Comparison of ENCODE assay signal across 8 cellular contexts in genomic region chrX:41922694-41923171, GRCh38. TPM values are rescaled to one million over a fixed set of nuclear protein-coding genes. Genes with fewer than 3 reads are reported as not detected.
DNase-seq lines count a peak whose midpoint lies in the region; ATAC-seq and TF ChIP-seq lines count a peak whose summit lies in the region.

No MANE protein-coding gene starts in this region.

- DNase-seq in Caco-2 (peak; percentile 39 to 48), NB4 (ENCODE audit: low read depth) (peak; percentile 1), fibroblast of the aortic adventitia (ENCODE audit: low read depth) (peak; percentile 11)
- peak; percentile 23 for DNase-seq in activated CD8-positive, alpha-beta memory T cell treated with anti-CD3 and anti-CD28 coated beads, Interleukin-2, amount 50 U/mL, for 4 hours

- TF ChIP-seq POLR2A in NB4 (IDR thresholded peaks at IDR 0.05; ENCODE audit: extremely low read depth, insufficient read length): no peak

- POLR2A ChIA-PET in Caco-2 (lab: Charles Lee): no interaction called here

- H3K4me3 ChIP-seq in Caco-2 (ENCODE audit: low read depth, low read length): peak overlapping the region; percentile 63
- H3K4me3 ChIP-seq in NB4 (ENCODE audit: low read depth, low read length): no peak overlapping the region
- H3K4me3 ChIP-seq in fibroblast of the aortic adventitia (ENCODE audit: low read depth, low read length): peak overlapping the region; percentile 74

- H3K4me1 Mint-ChIP-seq in Caco-2 (ENCODE audit: low read depth, unreplicated experiment) (peaks cover 3% of the 10 kb centered on the region), nephron (peaks cover 23% of the 10 kb centered on the region)

- H3K27me3 ChIP-seq in Caco-2 (replicated peaks; ENCODE audit: control insufficient read depth, insufficient read depth, low read length): no peaks in the 10 kb centered on the region

- peaks cover 6% of the 10 kb centered on the region; the same call in 1 of the 2 replicates for H3K4me1 ChIP-seq in Caco-2

- H3K27me3 Mint-ChIP-seq in Caco-2 (ENCODE audit: insufficient read depth, unreplicated experiment) (no peaks in the 10 kb centered on the region), nephron (ENCODE audit: low read depth) (peaks cover 4% of the 10 kb centered on the region)

- CTCF ChIA-PET in Caco-2 (lab: Charles Lee): interaction anchor here (0.7 kb wide), 1 partner anchor 220 kb away, joined by 3 read pairs; no protein-coding TSS in a partner anchor

- H3K27ac Mint-ChIP-seq in Caco-2 (ENCODE audit: unreplicated experiment) (peak overlapping the region; percentile 88), nephron (peak overlapping the region; percentile 77 to 86 (median 85))

- intact Hi-C loops in Caco-2 (cut with micrococcal nuclease; ENCODE audit: unreplicated experiment): loop anchor here (1.0 to 10.0 kb wide), 6 partner anchors 100 to 362 kb away; no protein-coding TSS in a partner anchor

- H3K36me3 Mint-ChIP-seq in Caco-2 (ENCODE audit: insufficient read depth, unreplicated experiment) (peaks cover 11% of the 10 kb centered on the region), nephron (ENCODE audit: low read depth) (no peaks in the 10 kb centered on the region)

- H3K9me3 Mint-ChIP-seq in Caco-2 (ENCODE audit: unreplicated experiment) (no peaks in the 10 kb centered on the region), nephron (no peaks in the 10 kb centered on the region)

- peak in 1 of 2 experiments; percentile 25 for TF ChIP-seq CTCF in Caco-2 (IDR thresholded peaks at IDR 0.05; ENCODE audit: insufficient read depth in 1 of 2, low read depth in 1 of 2, low read length in 1 of 2, severe bottlenecking in 1 of 2, unreplicated experiment in 1 of 2)
- no peak for TF ChIP-seq CTCF in NB4 (IDR thresholded peaks at IDR 0.05; ENCODE audit: low read depth, low read length)
- no peak for TF ChIP-seq CTCF in fibroblast of the aortic adventitia (IDR thresholded peaks at IDR 0.05; ENCODE audit: insufficient read depth, low read length)
- TF ChIP-seq CTCF in nephron (IDR thresholded peaks at IDR 0.05; ENCODE audit: unreplicated experiment in 3 of 3): no peak

- BruUV-seq in Caco-2 (replicated peaks; lab: Mats Ljungman, UMichigan): no TSS peak

- peak overlapping the region; percentile 98 for H3K4me3 Mint-ChIP-seq in Caco-2 (ENCODE audit: unreplicated experiment)
- peak overlapping the region; percentile 91 to 94 (median 94) for H3K4me3 Mint-ChIP-seq in nephron

- peak; percentile 14 for ATAC-seq in GM21576 (IDR thresholded peaks at IDR 0.05; ENCODE audit: unreplicated experiment)
- ATAC-seq in HG03565 (IDR thresholded peaks at IDR 0.05; ENCODE audit: unreplicated experiment): no peak
- ATAC-seq in HG03460 (IDR thresholded peaks at IDR 0.05; ENCODE audit: unreplicated experiment): no peak

- H3K36me3 ChIP-seq in Caco-2 (ENCODE audit: control insufficient read depth, insufficient read depth, low read length): no peaks in the 10 kb centered on the region

- H3K9me3 ChIP-seq in Caco-2: no peaks in the 10 kb centered on the region

RNA-seq across cellular contexts. Expression of gene CASK, which starts 0.6 kb away (rescaled TPM):
- total RNA-seq in Caco-2 (2022): 163 and 174 TPM in 2 replicates
- 24.9 and 104 TPM in 2 replicates for total RNA-seq in fibroblast of the aortic adventitia (ENCODE audit: low replicate concordance)
